ENCODE assay signal across 8 cellular contexts in genomic region chr7:157302314-157302711, GRCh38.
DNase-seq lines count a peak whose midpoint lies in the region; ATAC-seq and TF ChIP-seq lines count a peak whose summit lies in the region.

No MANE protein-coding gene starts in this region.

- H3K4me3 ChIP-seq in foreskin fibroblast (ENCODE audit: low read depth in 1 of 2, low read length in 2 of 2) = no peak overlapping the region

- peak; percentile 36 for DNase-seq in NCI-H345 (lab: John Stamatoyannopoulos, UW)
- DNase-seq in NCI-H345 treated with DMSO at 0.1 percent for 48 hours (lab: John Stamatoyannopoulos, UW; ENCODE audit: unreplicated experiment) = no peak
- peak; percentile 27 for DNase-seq in NOMO-1 treated with dmso at 0.1 percent for 144 hours (lab: John Stamatoyannopoulos, UW; ENCODE audit: unreplicated experiment)
- DNase-seq in activated CD8-positive, alpha-beta memory T cell treated with anti-CD3 and anti-CD28 coated beads, Interleukin-2, amount 50 U/mL, for 48 hours = peak; percentile 89
- DNase-seq in foreskin fibroblast = peak; percentile 73 to 75
- peak; percentile 70 to 72 for DNase-seq in stimulated activated CD4-positive, alpha-beta T cell treated with anti-CD3 and anti-CD28 coated beads, Interleukin-15, amount 100 ng/mL, for 1 hour (ENCODE audit: low read depth in 1 of 2, low spot score in 1 of 2)
- no peak for DNase-seq in LoVo (ENCODE audit: low spot score)

- no peak for TF ChIP-seq CTCF in foreskin fibroblast (IDR thresholded peaks at IDR 0.05; ENCODE audit: low read depth, low read length)

- peak; percentile 90 for ATAC-seq in HG02981 (IDR thresholded peaks at IDR 0.05; ENCODE audit: unreplicated experiment)

Comparison
In these comparisons a context has a peak if more than half of its experiments do, and no peak if none do; other contexts are left out.
1. DNase-seq: peak in NCI-H345 (single experiment), NOMO-1 treated with dmso at 0.1 percent for 144 hours (single experiment), activated CD8-positive, alpha-beta memory T cell treated with anti-CD3 and anti-CD28 coated beads, Interleukin-2, amount 50 U/mL, for 48 hours (single experiment), foreskin fibroblast (2 of 2) and stimulated activated CD4-positive, alpha-beta T cell treated with anti-CD3 and anti-CD28 coated beads, Interleukin-15, amount 100 ng/mL, for 1 hour (2 of 2); none in NCI-H345 treated with DMSO at 0.1 percent for 48 hours (single experiment) and LoVo (single experiment).